9 cellular contexts compared by ENCODE assay signal in the genomic region with DNA sequence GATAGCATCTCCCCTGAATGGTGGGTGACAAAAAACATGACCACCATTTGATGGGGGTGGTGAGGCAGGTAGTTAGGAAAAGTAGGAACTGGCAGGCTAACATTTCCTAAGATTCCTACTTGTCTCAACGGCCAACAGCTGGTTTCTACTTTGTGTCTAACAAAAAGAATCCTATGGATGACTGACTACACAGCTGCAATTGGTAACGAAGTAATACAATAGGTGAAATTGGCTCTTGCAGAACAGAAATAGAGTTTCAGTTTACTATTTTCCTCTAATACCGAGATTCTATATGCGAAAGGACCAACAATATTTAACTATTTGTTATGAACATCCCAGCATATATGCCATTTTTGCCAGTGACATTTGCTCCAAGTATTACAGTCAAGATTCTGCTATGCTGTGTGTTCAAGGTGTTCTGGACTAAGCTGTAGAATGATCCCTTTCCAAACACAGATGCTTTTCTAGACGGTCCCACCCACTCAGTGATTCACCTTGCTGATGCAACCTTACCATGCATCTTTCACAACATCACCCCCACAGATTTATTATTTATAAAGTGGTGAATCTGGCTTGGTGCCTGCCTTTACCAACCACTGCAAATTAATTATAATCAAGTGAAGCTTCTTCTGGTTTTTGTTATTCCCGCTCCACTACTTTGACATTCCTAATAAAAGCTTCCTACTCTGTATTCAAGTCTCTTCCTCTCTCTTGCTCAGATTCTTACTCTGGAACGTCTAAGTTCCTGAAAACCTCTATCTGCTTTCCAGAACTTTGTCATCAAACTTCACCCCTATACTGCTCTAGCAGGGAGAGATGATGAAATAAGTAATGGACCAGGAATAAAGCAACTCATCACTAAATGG. TPM values are rescaled to one million over a fixed set of nuclear protein-coding genes. Genes with fewer than 3 reads are reported as not detected.
DNase-seq lines count a peak whose midpoint lies in the region; ATAC-seq and TF ChIP-seq lines count a peak whose summit lies in the region.
"Had no signal": no experiment of that assay in that cellular context is flagged by ENCODE, and none has a peak within 500 bp of the region (broad histone marks: within the 10 kb centered on the region; RNA-seq: fewer than 3 reads in every experiment).

No MANE protein-coding gene starts in this region.

- no peaks in the 10 kb centered on the region for H3K79me2 ChIP-seq in trophoblast cell (ENCODE audit: control insufficient read depth, insufficient read depth, low read length, poor library complexity)

- no peak overlapping the region for H3K9ac ChIP-seq in trophoblast cell (ENCODE audit: low read length)

- DNase-seq in EH (ENCODE audit: low read depth) (peak; percentile 55), NCI-H226 (peak; percentile 44), breast epithelium (ENCODE audit: low spot score in 2 of 2) (no peak), trophoblast cell (peak; percentile 56 to 72), NOMO-1 treated with dmso at 0.1 percent for 144 hours (lab: John Stamatoyannopoulos, UW; ENCODE audit: unreplicated experiment) (no peak), GM13976 (ENCODE audit: low spot score) (no peak), foreskin melanocyte (no peak)

- no CpG with 5 or more reads among the region's 7 CpGs for WGBS in trophoblast cell (ENCODE audit: extremely low coverage, insufficient coverage, insufficient read length)

- H3K27ac ChIP-seq in breast epithelium (peak overlapping the region; percentile 10 to 43), trophoblast cell (ENCODE audit: low read depth, low read length) (no peak overlapping the region)
- H3K27ac ChIP-seq: VCaP had no signal

- H3K36me3 ChIP-seq in breast epithelium (no peaks in the 10 kb centered on the region), trophoblast cell (ENCODE audit: control insufficient read depth in 1 of 2, insufficient read depth in 2 of 2, low read length in 2 of 2) (peaks cover 3 to 4% of the 10 kb centered on the region in 2 experiments)

- H4K91ac ChIP-seq in trophoblast cell (ENCODE audit: low read depth, low read length) = no peak overlapping the region

- H3K23ac ChIP-seq in trophoblast cell (ENCODE audit: low read length) = no peak overlapping the region

- no peak for TF ChIP-seq POLR2A in breast epithelium (IDR thresholded peaks at IDR 0.05)

- no peaks in the 10 kb centered on the region for H3K27me3 ChIP-seq in breast epithelium
- H3K27me3 ChIP-seq in trophoblast cell (ENCODE audit: insufficient read depth, low read length) = no peaks in the 10 kb centered on the region

- no peak for ATAC-seq in HG02981 (IDR thresholded peaks at IDR 0.05; ENCODE audit: unreplicated experiment)

- H3K4me3 ChIP-seq in breast epithelium = no peak overlapping the region
- H3K4me3 ChIP-seq in trophoblast cell (ENCODE audit: low read depth, low read length) = no peak overlapping the region

- H4K12ac ChIP-seq in trophoblast cell (ENCODE audit: low read depth, low read length) = no peak overlapping the region

- H2BK5ac ChIP-seq in trophoblast cell (ENCODE audit: low read depth, low read length, poor library complexity) = no peak overlapping the region

- H4K8ac ChIP-seq in trophoblast cell (ENCODE audit: low read depth, low read length) = no peak overlapping the region

- H3K14ac ChIP-seq in trophoblast cell (ENCODE audit: low read length) = no peak overlapping the region

- H2BK12ac ChIP-seq in trophoblast cell (ENCODE audit: low read length) = no peak overlapping the region

- TF ChIP-seq CTCF in breast epithelium (IDR thresholded peaks at IDR 0.05) = no peak
- no peak for TF ChIP-seq CTCF in GM13976 (IDR thresholded peaks at IDR 0.05; ENCODE audit: borderline replicate concordance, control extremely low read depth, extremely low read depth, insufficient read depth, missing control alignments)

- no peak overlapping the region for H2AFZ ChIP-seq in trophoblast cell (ENCODE audit: insufficient read depth, low read length, poor library complexity)

- H3K9me3 ChIP-seq in breast epithelium (no peaks in the 10 kb centered on the region), trophoblast cell (ENCODE audit: insufficient read depth, low read depth, low read length) (no peaks in the 10 kb centered on the region)

- intact Hi-C loops in breast epithelium (cut with DNase I; ENCODE audit: low total_unique reads) = no loop called here

- H3K4me1 ChIP-seq in breast epithelium (no peaks in the 10 kb centered on the region), trophoblast cell (ENCODE audit: control insufficient read depth in 1 of 2, insufficient read depth in 2 of 2, low read length in 2 of 2) (no peaks in the 10 kb centered on the region)

- in situ Hi-C loops in GM13976 (cut with MboI; ENCODE audit: low sequenced_read_pairs, unreplicated experiment) = no loop called here

- H2AK5ac ChIP-seq in trophoblast cell (ENCODE audit: low read length) = no peak overlapping the region

- no peak overlapping the region for H3K4me2 ChIP-seq in trophoblast cell (ENCODE audit: low read length)

- no peaks in the 10 kb centered on the region for H3K79me1 ChIP-seq in trophoblast cell (ENCODE audit: low read length)

- no peak overlapping the region for H2BK120ac ChIP-seq in trophoblast cell (ENCODE audit: insufficient read depth, low read length, poor library complexity)

- H3K18ac ChIP-seq in trophoblast cell (ENCODE audit: low read length) = no peak overlapping the region

- no peak overlapping the region for H3K4ac ChIP-seq in trophoblast cell (ENCODE audit: low read depth, low read length)

RNA-seq across cellular contexts. Expression of a gene that starts 16.8 kb away (rescaled TPM):
- 10 to 100 TPM; 20.0 to 35.0 (median 23.6) TPM for total RNA-seq in breast epithelium
- 25.9 and 26.3 TPM in 2 replicates for polyA plus RNA-seq in trophoblast cell (2013)

RNA-seq across cellular contexts. Expression of a gene that starts 17.2 kb away (rescaled TPM):
- 10 to 100 TPM; 60.3 to 69.7 (median 65.9) TPM for total RNA-seq in breast epithelium
- polyA plus RNA-seq in trophoblast cell (2013) = 34.3 and 36.2 TPM in 2 replicates

RNA-seq across cellular contexts. Expression of a gene that starts 30.5 kb away (rescaled TPM):
- 100 to 1,000 TPM; 101 to 319 (median 161) TPM for total RNA-seq in breast epithelium
- polyA plus RNA-seq in trophoblast cell (2013) = 57.0 and 61.1 TPM in 2 replicates

Comparison
In these comparisons a context has a peak if more than half of its experiments do, and no peak if none do; other contexts are left out.
1. DNase-seq: peak in EH (single experiment), NCI-H226 (single experiment) and trophoblast cell (2 of 2); none in breast epithelium (0 of 2), NOMO-1 treated with dmso at 0.1 percent for 144 hours (single experiment), GM13976 (single experiment) and foreskin melanocyte (single experiment).